In genomic region chr7:106781007-106781406, GRCh38 we compare ENCODE assay signal across 24 cellular contexts.
"Had no signal": no experiment of that assay in that cellular context is flagged by ENCODE, and none has a peak within 500 bp of the region (broad histone marks: within the 10 kb centered on the region; RNA-seq: fewer than 3 reads in every experiment).

No MANE protein-coding gene starts in this region.

- H3K36me3 ChIP-seq: lower lobe of right lung, ovary, sigmoid colon, thoracic aorta, tibial nerve, upper lobe of left lung, uterus had no signal

- H3K27me3 Mint-ChIP-seq: stimulated activated memory B cell treated with anti-CD40 and anti-IgM and Interleukin-4, amounts not matched to agents 10 μg/mL and 1 μg/mL and 100 μg/mL, for 72 hours had no signal

- H3K27me3 ChIP-seq: ovary, sigmoid colon, tibial nerve, upper lobe of left lung, uterus had no signal

- H3K36me3 Mint-ChIP-seq: natural killer cell had no signal

- H3K4me1 ChIP-seq: lower lobe of right lung, psoas muscle, sigmoid colon, tibial nerve, upper lobe of left lung, uterus had no signal

- H3K4me3 ChIP-seq: coronary artery, lower lobe of right lung, ovary, psoas muscle, sigmoid colon, thoracic aorta, tibial nerve, upper lobe of left lung, uterus had no signal

- H3K9me3 ChIP-seq: lower lobe of right lung, ovary, psoas muscle, sigmoid colon, thoracic aorta, tibial nerve, upper lobe of left lung, uterus had no signal

- H3K27ac Mint-ChIP-seq: natural killer cell; stimulated activated memory B cell treated with anti-CD40 and anti-IgM and Interleukin-4, amounts not matched to agents 10 μg/mL and 1 μg/mL and 100 μg/mL, for 72 hours had no signal

- DNase-seq: dermis blood vessel endothelial cell; effector memory CD4-positive, alpha-beta T cell; erythroblast; left ventricle myocardium superior; lower lobe of right lung; natural killer cell; occipital lobe; ovary; posterior cingulate gyrus; psoas muscle; right cardiac atrium; sigmoid colon; stimulated activated CD4-positive, alpha-beta T cell treated with anti-CD3 and anti-CD28 coated beads, Interleukin-2, amount 100 ng/mL, for 24 hours; stimulated activated CD4-positive, alpha-beta T cell treated with anti-CD3 and anti-CD28 coated beads, Interleukin-4, amount 100 ng/mL, for 24 hours; stimulated activated naive CD8-positive, alpha-beta T cell treated with anti-CD3 and anti-CD28 coated beads, Interleukin-15, Interleukin-2, amounts not matched to agents 100 U/mL and 50 U/mL, for 24 hours; upper lobe of left lung; uterus had no signal

- H3K27ac ChIP-seq: coronary artery, lower lobe of right lung, ovary, psoas muscle, sigmoid colon, thoracic aorta, tibial nerve, upper lobe of left lung, uterus had no signal

- H3K4me3 Mint-ChIP-seq: natural killer cell; stimulated activated memory B cell treated with anti-CD40 and anti-IgM and Interleukin-4, amounts not matched to agents 10 μg/mL and 1 μg/mL and 100 μg/mL, for 72 hours had no signal

- H3K4me1 Mint-ChIP-seq: natural killer cell had no signal

- ATAC-seq: left ventricle myocardium superior; natural killer cell; psoas muscle; right cardiac atrium; stimulated activated memory B cell treated with anti-CD40 and anti-IgM and Interleukin-4, amounts not matched to agents 10 μg/mL and 1 μg/mL and 100 μg/mL, for 72 hours; stimulated activated naive CD8-positive, alpha-beta T cell treated with anti-CD3 and anti-CD28 coated beads, Interleukin-15, Interleukin-2, amounts not matched to agents 100 U/mL and 50 U/mL, for 24 hours had no signal

- H3K9me3 Mint-ChIP-seq: natural killer cell had no signal

- FAIRE-seq: endometrium, frontal cortex, keratinocyte had no signal
